In genomic region chr6:30789606-30790005, GRCh38 we compare ENCODE assay signal across 12 cellular contexts.
"Had no signal": no experiment of that assay in that cellular context is flagged by ENCODE, and none has a peak within 500 bp of the region (broad histone marks: within the 10 kb centered on the region; RNA-seq: fewer than 3 reads in every experiment).

No MANE protein-coding gene starts in this region.

- H3K4me1 ChIP-seq: breast epithelium, parathyroid adenoma had no signal

- DNase-seq: activated CD4-positive, alpha-beta T cell treated with anti-CD3 and anti-CD28 coated beads for 48 hours; activated CD8-positive, alpha-beta memory T cell treated with anti-CD3 and anti-CD28 coated beads, Interleukin-2, amount 50 U/mL, for 48 hours; dorsolateral prefrontal cortex; glutamatergic neuron; stimulated activated CD4-positive, alpha-beta T cell treated with anti-CD3 and anti-CD28 coated beads, Interleukin-15, amount 100 ng/mL, for 24 hours; stimulated activated CD4-positive, alpha-beta T cell treated with anti-CD3 and anti-CD28 coated beads, Interleukin-4, amount 100 ng/mL, for 24 hours; T1000; WERI-Rb-1 had no signal

- H3K36me3 Mint-ChIP-seq: activated naive CD4-positive, alpha-beta T cell treated with anti-CD3 and anti-CD28 coated beads, Interleukin-2, amount 50 U/mL, for 72 hours had no signal

- H3K9me3 Mint-ChIP-seq: activated naive CD4-positive, alpha-beta T cell treated with anti-CD3 and anti-CD28 coated beads, Interleukin-2, amount 50 U/mL, for 72 hours had no signal

- H3K27me3 ChIP-seq: breast epithelium, dorsolateral prefrontal cortex, tibial artery had no signal

- H3K9me3 ChIP-seq: breast epithelium, tibial artery had no signal

- H3K27ac ChIP-seq: breast epithelium, dorsolateral prefrontal cortex, parathyroid adenoma, WERI-Rb-1 had no signal

- H3K36me3 ChIP-seq: breast epithelium, tibial artery, WERI-Rb-1 had no signal

- H3K4me3 ChIP-seq: breast epithelium, dorsolateral prefrontal cortex, tibial artery had no signal
